17 cellular contexts compared by ENCODE assay signal in genomic region chr2:54879598-54880355, GRCh38.
DNase-seq lines count a peak whose midpoint lies in the region; ATAC-seq and TF ChIP-seq lines count a peak whose summit lies in the region.
"Had no signal": no experiment of that assay in that cellular context is flagged by ENCODE, and none has a peak within 500 bp of the region (broad histone marks: within the 10 kb centered on the region; RNA-seq: fewer than 3 reads in every experiment).

No MANE protein-coding gene starts in this region.

- DNase-seq in D341Med (ENCODE audit: low spot score) (peak; percentile 70), NCI-H146 treated with DMSO at 0.1 percent for 48 hours (lab: John Stamatoyannopoulos, UW; ENCODE audit: unreplicated experiment) (peak; percentile 13), WERI-Rb-1 (peak; percentile 95), mucosa of descending colon (peak in 2 of 3 donors; percentile 63 to 78), HUDEP-2 (lab: John Stamatoyannopoulos, UW; ENCODE audit: unreplicated experiment in 76 of 76) (no peak), SK-N-DZ (ENCODE audit: low spot score) (no peak)
- DNase-seq in activated naive CD8-positive, alpha-beta T cell treated with anti-CD3 and anti-CD28 coated beads, Interleukin-2, amount 50 U/mL, for 24 hours: no peak
- DNase-seq: activated CD4-positive, CD25-positive, alpha-beta regulatory T cell treated with anti-CD3 and anti-CD28 coated beads, Interleukin-2, amount 50 U/mL, for 72 hours; amniotic stem cell; EL; foreskin fibroblast; natural killer cell; NCI-H2029 treated with DMSO at 0.1 percent for 48 hours; T-helper 2 cell had no signal

- H3K27ac ChIP-seq in WERI-Rb-1: peak overlapping the region; percentile 77

- H3K4me1 ChIP-seq in mucosa of descending colon (ENCODE audit: low read depth): peaks cover 10% of the 10 kb centered on the region

- H3K27me3 ChIP-seq in WERI-Rb-1 (ENCODE audit: insufficient read depth, low read depth, severe bottlenecking): no peaks in the 10 kb centered on the region

- no peak overlapping the region for H3K4me3 Mint-ChIP-seq in activated naive CD8-positive, alpha-beta T cell treated with anti-CD3 and anti-CD28 coated beads, Interleukin-2, amount 50 U/mL, for 24 hours
- H3K4me3 Mint-ChIP-seq: natural killer cell had no signal

- peak; percentile 96 for ATAC-seq in mucosa of descending colon
- ATAC-seq in HG03521 (IDR thresholded peaks at IDR 0.05; ENCODE audit: unreplicated experiment): no peak
- no peak for ATAC-seq in activated naive CD8-positive, alpha-beta T cell treated with anti-CD3 and anti-CD28 coated beads, Interleukin-2, amount 50 U/mL, for 24 hours
- ATAC-seq: natural killer cell had no signal

- no peaks in the 10 kb centered on the region for H3K4me1 Mint-ChIP-seq in activated naive CD8-positive, alpha-beta T cell treated with anti-CD3 and anti-CD28 coated beads, Interleukin-2, amount 50 U/mL, for 24 hours
- H3K4me1 Mint-ChIP-seq: natural killer cell had no signal

- H3K27ac Mint-ChIP-seq in activated naive CD8-positive, alpha-beta T cell treated with anti-CD3 and anti-CD28 coated beads, Interleukin-2, amount 50 U/mL, for 24 hours: no peak overlapping the region
- H3K27ac Mint-ChIP-seq: activated T-helper 2 cell treated with anti-CD3 and anti-CD28 coated beads, Interferon-gamma antibody, Interleukin-2, Interleukin-4, amounts not matched to agents 10 μg/mL and 5 μg/mL and 100 μg/mL, durations not matched to agents 14 hours and 24 hours and 36 hours; natural killer cell had no signal

- H3K4me3 ChIP-seq in WERI-Rb-1 (ENCODE audit: low read depth, low read length) (peak overlapping the region; percentile 54), mucosa of descending colon (no peak overlapping the region)
- H3K4me3 ChIP-seq: lung had no signal

- H3K9me3 ChIP-seq in WERI-Rb-1 (ENCODE audit: severe bottlenecking) (no peaks in the 10 kb centered on the region), mucosa of descending colon (no peaks in the 10 kb centered on the region)

- no peaks in the 10 kb centered on the region for H3K9me3 Mint-ChIP-seq in activated naive CD8-positive, alpha-beta T cell treated with anti-CD3 and anti-CD28 coated beads, Interleukin-2, amount 50 U/mL, for 24 hours
- H3K9me3 Mint-ChIP-seq: activated T-helper 2 cell treated with anti-CD3 and anti-CD28 coated beads, Interferon-gamma antibody, Interleukin-2, Interleukin-4, amounts not matched to agents 10 μg/mL and 5 μg/mL and 100 μg/mL, durations not matched to agents 14 hours and 24 hours and 36 hours; natural killer cell had no signal

- H3K36me3 ChIP-seq in WERI-Rb-1: no peaks in the 10 kb centered on the region
- no peaks in the 10 kb centered on the region for H3K36me3 ChIP-seq in mucosa of descending colon (ENCODE audit: low read depth)

- no peaks in the 10 kb centered on the region for H3K27me3 Mint-ChIP-seq in activated naive CD8-positive, alpha-beta T cell treated with anti-CD3 and anti-CD28 coated beads, Interleukin-2, amount 50 U/mL, for 24 hours

- H3K36me3 Mint-ChIP-seq in activated naive CD8-positive, alpha-beta T cell treated with anti-CD3 and anti-CD28 coated beads, Interleukin-2, amount 50 U/mL, for 24 hours (ENCODE audit: low read depth): no peaks in the 10 kb centered on the region
- H3K36me3 Mint-ChIP-seq: natural killer cell had no signal

- TF ChIP-seq CTCF in WERI-Rb-1 (IDR thresholded peaks at IDR 0.05; ENCODE audit: low read depth, low read length) (no peak), mucosa of descending colon (IDR thresholded peaks at IDR 0.05) (no peak)

- intact Hi-C loops in mucosa of descending colon (cut with DNase I, micrococcal nuclease): no loop called here

Comparison
In these comparisons a context has a peak if more than half of its experiments do, and no peak if none do; other contexts are left out.
1. DNase-seq: peak in D341Med (single experiment), NCI-H146 treated with DMSO at 0.1 percent for 48 hours (single experiment), WERI-Rb-1 (single experiment) and mucosa of descending colon (2 of 3); none in HUDEP-2 (0 of 76), SK-N-DZ (single experiment) and activated naive CD8-positive, alpha-beta T cell treated with anti-CD3 and anti-CD28 coated beads, Interleukin-2, amount 50 U/mL, for 24 hours (single experiment).